Comparison of ENCODE assay signal across 14 cellular contexts in the genomic region with DNA sequence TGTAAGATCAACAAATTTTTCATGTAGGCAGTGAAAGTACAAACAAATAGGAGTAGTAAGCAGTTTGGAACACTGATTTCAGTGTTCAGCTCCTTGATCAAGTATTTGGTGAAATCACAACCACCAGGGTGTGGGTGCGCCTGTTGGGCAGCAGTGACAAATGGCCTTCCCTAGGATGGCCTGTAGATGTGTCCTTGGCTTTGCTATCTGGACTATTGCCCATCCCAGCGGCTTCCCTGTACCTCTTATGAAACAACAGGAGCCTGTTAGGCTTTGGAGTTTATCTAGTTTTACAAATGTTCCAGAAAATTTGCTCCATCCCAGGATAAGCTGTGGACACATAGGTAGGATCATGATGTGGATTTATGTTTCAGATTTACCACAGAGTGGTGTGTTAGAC.
A peak's percentile ranks its signal among the peaks of the same experiment; 100 is the strongest.
DNase-seq lines count a peak whose midpoint lies in the region; ATAC-seq and TF ChIP-seq lines count a peak whose summit lies in the region.
"Had no signal": no experiment of that assay in that cellular context is flagged by ENCODE, and none has a peak within 500 bp of the region (broad histone marks: within the 10 kb centered on the region; RNA-seq: fewer than 3 reads in every experiment).

No MANE protein-coding gene starts in this region.

- H3K4me3 ChIP-seq in BLaER1 treated with 17β-estradiol and CSF1 and Interleukin-3, amounts not matched to agents 10 nM and 100 nM = no peak overlapping the region
- H3K4me3 ChIP-seq in endodermal cell (ENCODE audit: low read length) = peak overlapping the region; percentile 64
- no peak overlapping the region for H3K4me3 ChIP-seq in right lobe of liver
- H3K4me3 ChIP-seq in CD8-positive, alpha-beta memory T cell (ENCODE audit: low read length) = no peak overlapping the region
- H3K4me3 ChIP-seq: GM23248, HAP-1 had no signal

- H3K4me1 Mint-ChIP-seq in endodermal cell = no peaks in the 10 kb centered on the region
- H3K4me1 Mint-ChIP-seq in CD8-positive, alpha-beta memory T cell = no peaks in the 10 kb centered on the region
- H3K4me1 Mint-ChIP-seq: CD4-positive, CD25-positive, alpha-beta regulatory T cell had no signal

- no peaks in the 10 kb centered on the region for H4K20me1 ChIP-seq in BLaER1 treated with 17β-estradiol and CSF1 and Interleukin-3, amounts not matched to agents 10 nM and 100 nM

- 86 to 87% methylated on average over 1 to 2 of the region's 2 CpGs for WGBS in endodermal cell (ENCODE audit: insufficient coverage in 1 of 2, insufficient read length in 1 of 2), 2 experiments
- 35% methylated on average over 2 of the region's 2 CpGs for WGBS in right lobe of liver (ENCODE audit: insufficient coverage, low coverage, low lambda C conversion rate, missing lambda C conversion rate)

- H3K36me3 ChIP-seq in BLaER1 treated with 17β-estradiol and CSF1 and Interleukin-3, amounts not matched to agents 10 nM and 100 nM = no peaks in the 10 kb centered on the region
- H3K36me3 ChIP-seq in endodermal cell (ENCODE audit: control insufficient read depth, insufficient read depth, low read length) (no peaks in the 10 kb centered on the region), right lobe of liver (no peaks in the 10 kb centered on the region)
- no peaks in the 10 kb centered on the region for H3K36me3 ChIP-seq in CD8-positive, alpha-beta memory T cell (ENCODE audit: insufficient read depth, low read length)
- H3K36me3 ChIP-seq: HAP-1 had no signal

- peak; percentile 86 to 89 (median 88) for ATAC-seq in right lobe of liver

- CTCF ChIA-PET in CD8-positive, alpha-beta memory T cell (lab: Charles Lee) = no interaction called here

- no peak overlapping the region for H3K4me3 Mint-ChIP-seq in endodermal cell
- no peak overlapping the region for H3K4me3 Mint-ChIP-seq in CD8-positive, alpha-beta memory T cell
- H3K4me3 Mint-ChIP-seq: CD4-positive, CD25-positive, alpha-beta regulatory T cell had no signal

- POLR2A ChIA-PET in CD8-positive, alpha-beta memory T cell (lab: Charles Lee) = no interaction called here

- no peaks in the 10 kb centered on the region; a peak in 1 of 22 replicates for H3K9me3 ChIP-seq in BLaER1 treated with 17β-estradiol and CSF1 and Interleukin-3, amounts not matched to agents 10 nM and 100 nM (replicated peaks in 1 of 11)
- H3K9me3 ChIP-seq in endodermal cell (ENCODE audit: control insufficient read depth, low read length) (peaks cover 6% of the 10 kb centered on the region), right lobe of liver (no peaks in the 10 kb centered on the region)
- no peaks in the 10 kb centered on the region for H3K9me3 ChIP-seq in CD8-positive, alpha-beta memory T cell (ENCODE audit: low read length)
- H3K9me3 ChIP-seq: Caco-2, HAP-1 had no signal

- peaks cover 2% of the 10 kb centered on the region for H3K27me3 Mint-ChIP-seq in endodermal cell (ENCODE audit: insufficient read depth)
- H3K27me3 Mint-ChIP-seq in CD8-positive, alpha-beta memory T cell = no peaks in the 10 kb centered on the region
- H3K27me3 Mint-ChIP-seq: CD4-positive, CD25-positive, alpha-beta regulatory T cell had no signal

- no peaks in the 10 kb centered on the region for H3K9me3 Mint-ChIP-seq in endodermal cell
- H3K9me3 Mint-ChIP-seq in CD8-positive, alpha-beta memory T cell = peaks cover under 1 to 15% (median 3%) of the 10 kb centered on the region in 5 donors

- H3K36me3 Mint-ChIP-seq in endodermal cell (ENCODE audit: low read depth) = no peaks in the 10 kb centered on the region
- no peaks in the 10 kb centered on the region for H3K36me3 Mint-ChIP-seq in CD8-positive, alpha-beta memory T cell
- H3K36me3 Mint-ChIP-seq: CD4-positive, CD25-positive, alpha-beta regulatory T cell had no signal

- H3K9ac ChIP-seq in BLaER1 treated with 17β-estradiol and CSF1 and Interleukin-3, amounts not matched to agents 10 nM and 100 nM = no peak overlapping the region
- no peak overlapping the region for H3K9ac ChIP-seq in endodermal cell (ENCODE audit: extremely low read depth, low read length, poor library complexity, severe bottlenecking)
- H3K9ac ChIP-seq: GM23248 had no signal

- H3K27ac Mint-ChIP-seq in endodermal cell = no peak overlapping the region
- H3K27ac Mint-ChIP-seq in CD8-positive, alpha-beta memory T cell = no peak overlapping the region
- H3K27ac Mint-ChIP-seq: CD4-positive, CD25-positive, alpha-beta regulatory T cell had no signal

- H3K4me1 ChIP-seq in BLaER1 treated with 17β-estradiol and CSF1 and Interleukin-3, amounts not matched to agents 10 nM and 100 nM = peaks cover 33 to 82% (median 64%) of the 10 kb centered on the region in 10 experiments
- H3K4me1 ChIP-seq in endodermal cell (ENCODE audit: control insufficient read depth, insufficient read depth, low read length) (no peaks in the 10 kb centered on the region), right lobe of liver (peaks cover 0 to 5% (median 0%) of the 10 kb centered on the region in 4 donors)
- H3K4me1 ChIP-seq in CD8-positive, alpha-beta memory T cell (ENCODE audit: insufficient read depth, low read length) = no peaks in the 10 kb centered on the region

- TF ChIP-seq CTCF in VCaP (conservative IDR thresholded peaks at IDR 0.05) (no peak), endodermal cell (conservative IDR thresholded peaks at IDR 0.05) (no peak), right lobe of liver (IDR thresholded peaks at IDR 0.05) (peak in 1 of 4 donors; percentile 21)

- no peaks in the 10 kb centered on the region for H3K27me3 ChIP-seq in BLaER1 treated with 17β-estradiol and CSF1 and Interleukin-3, amounts not matched to agents 10 nM and 100 nM
- H3K27me3 ChIP-seq in endodermal cell (ENCODE audit: control insufficient read depth, insufficient read depth, low read length, poor library complexity, severe bottlenecking) (no peaks in the 10 kb centered on the region), right lobe of liver (no peaks in the 10 kb centered on the region)
- H3K27me3 ChIP-seq in CD8-positive, alpha-beta memory T cell (ENCODE audit: insufficient read depth, low read length, poor library complexity, severe bottlenecking) = no peaks in the 10 kb centered on the region

- intact Hi-C loops in right lobe of liver (cut with DNase I) = no loop called here

- no peak for TF ChIP-seq POLR2A in right lobe of liver (IDR thresholded peaks at IDR 0.05)

- H3K27ac ChIP-seq in BLaER1 treated with 17β-estradiol and CSF1 and Interleukin-3, amounts not matched to agents 10 nM and 100 nM = peak overlapping the region in 2 of 11 experiments; percentile 38 to 77; a peak in 3 of 22 replicates
- 0 out of 2 replicates have a peak overlapping the region, but pooled peaks have one; percentile 15 for H3K27ac ChIP-seq in VCaP
- H3K27ac ChIP-seq in endodermal cell (ENCODE audit: low read depth, low read length) = no peak overlapping the region
- no peak overlapping the region for H3K27ac ChIP-seq in right lobe of liver
- H3K27ac ChIP-seq in CD8-positive, alpha-beta memory T cell (ENCODE audit: low read depth, low read length) = no peak overlapping the region
- H3K27ac ChIP-seq: GM23248 had no signal

- no peak for DNase-seq in endodermal cell
- peak in 2 of 3 donors; percentile 59 to 77 for DNase-seq in right lobe of liver
- no peak for DNase-seq in occipital lobe (lab: John Stamatoyannopoulos, UW)
- no peak for DNase-seq in NCI-H1694 (lab: John Stamatoyannopoulos, UW)
- no peak for DNase-seq in CD8-positive, alpha-beta memory T cell
- DNase-seq: 8988T; C1 segment of cervical spinal cord; Caco-2; CD4-positive, CD25-positive, alpha-beta regulatory T cell; GDM1; GM23248 had no signal

- peak overlapping the region in 8 of 11 experiments; percentile 7 to 87 (median 78); a peak in 12 of 22 replicates for H3K4me2 ChIP-seq in BLaER1 treated with 17β-estradiol and CSF1 and Interleukin-3, amounts not matched to agents 10 nM and 100 nM

Comparison
In these comparisons a context has a peak if more than half of its experiments do, and no peak if none do; other contexts are left out.
1. DNase-seq: peak in right lobe of liver (2 of 3); none in endodermal cell (single experiment), occipital lobe (single experiment), NCI-H1694 (single experiment) and CD8-positive, alpha-beta memory T cell (0 of 5).